Comparison of ENCODE assay signal across 8 cellular contexts in the genomic region with DNA sequence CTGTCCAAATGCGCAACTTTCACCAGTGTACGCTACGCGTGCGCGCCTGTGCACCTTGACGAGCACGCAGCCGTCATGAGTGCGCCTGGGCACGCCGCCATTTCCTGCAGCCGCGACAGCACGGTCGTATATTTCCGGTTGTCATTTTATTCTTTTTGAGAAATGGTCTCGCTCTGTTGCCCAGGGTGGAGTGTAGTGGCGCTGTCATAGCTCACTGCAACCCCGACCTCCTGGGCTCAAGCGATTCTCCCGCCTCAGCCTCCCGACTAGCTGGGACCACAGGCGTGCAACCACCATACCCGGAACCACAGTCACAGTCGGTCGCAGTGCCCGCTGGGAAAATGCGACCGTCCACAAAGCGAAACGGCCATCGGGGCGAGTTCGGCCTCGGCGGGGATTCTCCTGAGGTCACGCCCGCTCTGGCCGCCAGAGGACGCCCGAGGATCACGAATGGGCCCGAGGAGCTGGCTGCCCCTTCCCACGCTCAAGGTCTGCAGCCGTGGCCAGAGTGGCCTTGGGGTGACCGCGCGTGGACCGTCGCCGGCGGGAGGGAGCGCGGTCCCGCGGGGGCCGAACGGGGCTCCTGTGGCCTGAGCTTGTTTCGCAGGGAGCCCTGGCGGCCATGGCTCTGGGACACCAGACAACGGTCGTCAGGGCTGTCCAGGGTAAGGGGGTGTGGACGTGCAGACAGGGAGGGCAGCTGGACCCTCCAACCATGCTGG. TPM values are rescaled to one million over a fixed set of nuclear protein-coding genes. Genes with fewer than 3 reads are reported as not detected.
A peak's percentile ranks its signal among the peaks of the same experiment; 100 is the strongest.
DNase-seq lines count a peak whose midpoint lies in the region; ATAC-seq and TF ChIP-seq lines count a peak whose summit lies in the region.

No MANE protein-coding gene starts in this region.

- TF ChIP-seq POLR2A in prostate gland (IDR thresholded peaks at IDR 0.05), result no peak

- whole genome bisulfite sequencing in heart right ventricle, 2 donors, result 17 to 20% methylated on average over 63 to 64 of the region's 64 CpGs
- 47% methylated on average over 19 of the region's 64 CpGs for WGBS in prostate gland

- no peaks in the 10 kb centered on the region for H3K36me3 ChIP-seq in heart right ventricle
- no peaks in the 10 kb centered on the region for H3K36me3 ChIP-seq in prostate gland

- no peaks in the 10 kb centered on the region for H3K36me3 Mint-ChIP-seq in activated naive CD4-positive, alpha-beta T cell treated with anti-CD3 and anti-CD28 coated beads, Interleukin-2, amount 50 U/mL, for 72 hours

- H3K4me1 ChIP-seq in heart right ventricle (no peaks in the 10 kb centered on the region), prostate gland (replicated peaks) (no peaks in the 10 kb centered on the region)

- H3K4me3 ChIP-seq in heart right ventricle (peak overlapping the region in 9 of 10 donors; percentile 16 to 51 (median 37)), prostate gland (peak overlapping the region; percentile 10 to 12)

- peak; percentile 65 for DNase-seq in COLO668 (lab: John Stamatoyannopoulos, UW; ENCODE audit: unreplicated experiment)
- DNase-seq in HuH-7.5 (ENCODE audit: low spot score), result peak; percentile 61
- DNase-seq in activated naive CD4-positive, alpha-beta T cell treated with anti-CD3 and anti-CD28 coated beads, Interleukin-2, amount 50 U/mL, for 72 hours (ENCODE audit: low spot score in 2 of 2), result peak; percentile 72 to 75
- DNase-seq in heart right ventricle, result peak; percentile 62 to 79
- DNase-seq in prostate gland (ENCODE audit: low spot score), result peak; percentile 27
- peak; percentile 74 for DNase-seq in ureter (ENCODE audit: low spot score)

- peaks cover 0 to 5% (median 0%) of the 10 kb centered on the region in 11 donors for H3K9me3 ChIP-seq in heart right ventricle
- no peaks in the 10 kb centered on the region for H3K9me3 ChIP-seq in prostate gland

- peak overlapping the region; percentile 74 to 87 for H3K27ac Mint-ChIP-seq in activated naive CD4-positive, alpha-beta T cell treated with anti-CD3 and anti-CD28 coated beads, Interleukin-2, amount 50 U/mL, for 72 hours

- H3K27ac ChIP-seq in heart right ventricle (peak overlapping the region in 1 of 10 donors; percentile 69), prostate gland (no peak overlapping the region)

- intact Hi-C loops in heart right ventricle (cut with DNase I) (loop anchor here in 5 of 10 donors (5.0 to 10.0 kb wide), 4 partner anchors 402 to 502 kb away; no protein-coding TSS in a partner anchor), prostate gland (cut with DNase I) (loop anchor here (10.0 kb wide), 1 partner anchor 472 kb away; no protein-coding TSS in a partner anchor)

- ATAC-seq in GM19467 (IDR thresholded peaks at IDR 0.05; ENCODE audit: unreplicated experiment) (peak; percentile 76), SK-N-SH treated with all-trans-retinoic acid at 6 μM for 48 hours (peak; percentile 89), heart right ventricle (peak; percentile 79 to 94 (median 83))
- peak; percentile 77 to 82 for ATAC-seq in activated naive CD4-positive, alpha-beta T cell treated with anti-CD3 and anti-CD28 coated beads, Interleukin-2, amount 50 U/mL, for 72 hours

- TF ChIP-seq CTCF in heart right ventricle (IDR thresholded peaks at IDR 0.05) (peak; percentile 60 to 87 (median 80)), prostate gland (IDR thresholded peaks at IDR 0.05) (peak; percentile 47 to 89 (median 72))

- H3K27me3 ChIP-seq in heart right ventricle (peaks cover 0 to 5% (median 0%) of the 10 kb centered on the region in 7 donors), prostate gland (replicated peaks; ENCODE audit: insufficient read depth) (no peaks in the 10 kb centered on the region)

- peaks cover 0 to 4% of the 10 kb centered on the region in 2 donors for H3K9me3 Mint-ChIP-seq in activated naive CD4-positive, alpha-beta T cell treated with anti-CD3 and anti-CD28 coated beads, Interleukin-2, amount 50 U/mL, for 72 hours

TF ChIP-seq in SK-N-SH treated with all-trans-retinoic acid at 6 μM for 48 hours, 23 proteins besides CTCF, POLR2A, EP300 and RAD21:
- TF ChIP-seq, protein P1, sequence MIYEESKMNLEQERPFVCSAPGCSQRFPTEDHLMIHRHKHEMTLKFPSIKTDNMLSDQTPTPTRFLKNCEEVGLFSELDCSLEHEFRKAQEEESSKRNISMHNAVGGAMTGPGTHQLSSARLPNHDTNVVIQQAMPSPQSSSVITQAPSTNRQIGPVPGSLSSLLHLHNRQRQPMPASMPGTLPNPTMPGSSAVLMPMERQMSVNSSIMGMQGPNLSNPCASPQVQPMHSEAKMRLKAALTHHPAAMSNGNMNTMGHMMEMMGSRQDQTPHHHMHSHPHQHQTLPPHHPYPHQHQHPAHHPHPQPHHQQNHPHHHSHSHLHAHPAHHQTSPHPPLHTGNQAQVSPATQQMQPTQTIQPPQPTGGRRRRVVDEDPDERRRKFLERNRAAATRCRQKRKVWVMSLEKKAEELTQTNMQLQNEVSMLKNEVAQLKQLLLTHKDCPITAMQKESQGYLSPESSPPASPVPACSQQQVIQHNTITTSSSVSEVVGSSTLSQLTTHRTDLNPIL (CRISPR knock-in tag; IDR thresholded peaks at IDR 0.05; ENCODE audit: low read depth), result no peak
- no peak for TF ChIP-seq PPARA (CRISPR knock-in tag; IDR thresholded peaks at IDR 0.05; ENCODE audit: borderline replicate concordance)
- no peak for TF ChIP-seq ARNTL (CRISPR knock-in tag; IDR thresholded peaks at IDR 0.05; ENCODE audit: borderline replicate concordance, low read depth)
- TF ChIP-seq, protein P2, sequence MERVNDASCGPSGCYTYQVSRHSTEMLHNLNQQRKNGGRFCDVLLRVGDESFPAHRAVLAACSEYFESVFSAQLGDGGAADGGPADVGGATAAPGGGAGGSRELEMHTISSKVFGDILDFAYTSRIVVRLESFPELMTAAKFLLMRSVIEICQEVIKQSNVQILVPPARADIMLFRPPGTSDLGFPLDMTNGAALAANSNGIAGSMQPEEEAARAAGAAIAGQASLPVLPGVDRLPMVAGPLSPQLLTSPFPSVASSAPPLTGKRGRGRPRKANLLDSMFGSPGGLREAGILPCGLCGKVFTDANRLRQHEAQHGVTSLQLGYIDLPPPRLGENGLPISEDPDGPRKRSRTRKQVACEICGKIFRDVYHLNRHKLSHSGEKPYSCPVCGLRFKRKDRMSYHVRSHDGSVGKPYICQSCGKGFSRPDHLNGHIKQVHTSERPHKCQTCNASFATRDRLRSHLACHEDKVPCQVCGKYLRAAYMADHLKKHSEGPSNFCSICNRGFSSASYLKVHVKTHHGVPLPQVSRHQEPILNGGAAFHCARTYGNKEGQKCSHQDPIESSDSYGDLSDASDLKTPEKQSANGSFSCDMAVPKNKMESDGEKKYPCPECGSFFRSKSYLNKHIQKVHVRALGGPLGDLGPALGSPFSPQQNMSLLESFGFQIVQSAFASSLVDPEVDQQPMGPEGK (CRISPR knock-in tag; IDR thresholded peaks at IDR 0.05; ENCODE audit: borderline replicate concordance), result no peak
- TF ChIP-seq ISL1 (CRISPR knock-in tag; IDR thresholded peaks at IDR 0.05), result no peak
- no peak for TF ChIP-seq OSR1 (CRISPR knock-in tag; IDR thresholded peaks at IDR 0.05)
- TF ChIP-seq SNAI2 (CRISPR knock-in tag; IDR thresholded peaks at IDR 0.05), result no peak
- TF ChIP-seq ZC3H10 (CRISPR knock-in tag; IDR thresholded peaks at IDR 0.05), result no peak
- TF ChIP-seq, protein P3, sequence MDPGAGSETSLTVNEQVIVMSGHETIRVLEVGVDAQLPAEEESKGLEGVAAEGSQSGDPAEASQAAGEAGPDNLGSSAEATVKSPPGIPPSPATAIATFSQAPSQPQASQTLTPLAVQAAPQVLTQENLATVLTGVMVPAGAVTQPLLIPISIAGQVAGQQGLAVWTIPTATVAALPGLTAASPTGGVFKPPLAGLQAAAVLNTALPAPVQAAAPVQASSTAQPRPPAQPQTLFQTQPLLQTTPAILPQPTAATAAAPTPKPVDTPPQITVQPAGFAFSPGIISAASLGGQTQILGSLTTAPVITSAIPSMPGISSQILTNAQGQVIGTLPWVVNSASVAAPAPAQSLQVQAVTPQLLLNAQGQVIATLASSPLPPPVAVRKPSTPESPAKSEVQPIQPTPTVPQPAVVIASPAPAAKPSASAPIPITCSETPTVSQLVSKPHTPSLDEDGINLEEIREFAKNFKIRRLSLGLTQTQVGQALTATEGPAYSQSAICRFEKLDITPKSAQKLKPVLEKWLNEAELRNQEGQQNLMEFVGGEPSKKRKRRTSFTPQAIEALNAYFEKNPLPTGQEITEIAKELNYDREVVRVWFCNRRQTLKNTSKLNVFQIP (CRISPR knock-in tag; IDR thresholded peaks at IDR 0.05; ENCODE audit: borderline replicate concordance, low read depth), result no peak
- no peak for TF ChIP-seq ZNF565 (CRISPR knock-in tag; conservative IDR thresholded peaks at IDR 0.05; ENCODE audit: low read depth)
- no peak for TF ChIP-seq ESRRG (CRISPR knock-in tag; IDR thresholded peaks at IDR 0.05)
- TF ChIP-seq TOX (CRISPR knock-in tag; IDR thresholded peaks at IDR 0.05; ENCODE audit: borderline replicate concordance), result no peak
- TF ChIP-seq GLIS3 (CRISPR knock-in tag; IDR thresholded peaks at IDR 0.05), result no peak

RNA-seq across cellular contexts. Expression of a gene that starts 23.7 kb away (rescaled TPM):
- total RNA-seq in activated naive CD4-positive, alpha-beta T cell treated with anti-CD3 and anti-CD28 coated beads, Interleukin-2, amount 50 U/mL, for 72 hours, result 1 to 10 TPM in 1 of 2 donors, under 1 TPM in 1; 0.32 to 3.3 TPM
- total RNA-seq in heart right ventricle (1 to 10 TPM in 8 of 10 donors, under 1 TPM in 2; 0.49 to 4.5 (median 2.1) TPM), prostate gland (10 to 100 TPM in 1 of 2 donors, under 1 TPM in 1; 0.27 to 14.2 TPM), ureter (1.2 TPM)
- 1 to 10 TPM in 1 of 2 donors, under 1 TPM in 1; 0.04 to 4.5 TPM for polyA plus RNA-seq in heart right ventricle

RNA-seq across cellular contexts. Expression of a gene that starts 38.6 kb away (rescaled TPM):
- total RNA-seq in activated naive CD4-positive, alpha-beta T cell treated with anti-CD3 and anti-CD28 coated beads, Interleukin-2, amount 50 U/mL, for 72 hours, result not detected
- total RNA-seq in heart right ventricle (not detected), prostate gland (1 to 10 TPM in 1 of 2 donors, not detected in 1; 6.5 TPM), ureter (not detected)
- not detected for polyA plus RNA-seq in heart right ventricle

RNA-seq across cellular contexts. Expression of a gene that starts 39.7 kb away (rescaled TPM):
- under 1 TPM; 0.16 to 0.84 TPM for total RNA-seq in activated naive CD4-positive, alpha-beta T cell treated with anti-CD3 and anti-CD28 coated beads, Interleukin-2, amount 50 U/mL, for 72 hours
- total RNA-seq in heart right ventricle (1 to 10 TPM in 9 of 10 donors, under 1 TPM in 1; 0.94 to 4.5 (median 1.9) TPM), prostate gland (1 to 10 TPM in 1 of 2 donors, under 1 TPM in 1; 0.14 to 5.1 TPM), ureter (0.55 TPM)
- 1 to 10 TPM in 1 of 2 donors, under 1 TPM in 1; 0.51 to 2.9 TPM for polyA plus RNA-seq in heart right ventricle
